15 cellular contexts compared by ENCODE assay signal in the genomic region with DNA sequence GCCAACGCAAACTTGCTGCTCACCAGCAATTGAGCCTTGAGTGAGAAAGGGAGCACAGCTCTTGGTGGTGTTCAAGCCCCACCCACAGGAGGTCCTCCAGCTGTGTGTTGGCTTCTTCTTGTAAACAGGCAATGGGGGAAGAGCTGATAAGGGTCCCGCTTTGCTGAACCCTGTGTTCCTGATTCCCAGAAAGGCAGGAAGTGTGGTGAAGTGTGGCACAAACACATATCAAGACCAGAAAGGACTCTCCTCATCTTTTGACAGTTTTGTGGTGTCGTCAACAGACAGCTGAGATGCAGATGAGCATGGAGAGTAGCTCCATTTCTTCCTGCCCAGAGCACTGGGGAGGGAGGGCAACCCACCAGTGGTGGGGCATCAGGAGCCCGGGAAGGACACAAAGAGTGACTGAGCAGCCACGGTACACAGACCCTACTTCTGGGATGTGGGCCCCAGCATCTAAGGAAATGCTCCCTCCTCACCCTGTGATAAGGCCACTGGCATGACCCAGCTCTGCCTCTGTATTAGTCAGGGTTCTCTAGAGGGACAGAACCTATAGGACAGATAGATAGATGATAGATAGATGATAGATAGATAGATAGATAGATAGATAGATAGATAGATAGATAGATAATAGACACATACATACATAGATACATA.
DNase-seq lines count a peak whose midpoint lies in the region; ATAC-seq, FAIRE-seq and TF ChIP-seq lines count a peak whose summit lies in the region.
"Had no signal": no experiment of that assay in that cellular context is flagged by ENCODE, and none has a peak within 500 bp of the region (broad histone marks: within the 10 kb centered on the region; RNA-seq: fewer than 3 reads in every experiment).

No MANE protein-coding gene starts in this region.

- H3K4me2 ChIP-seq in GM12878 (ENCODE audit: control insufficient read depth, insufficient read depth): peak overlapping the region; percentile 30; the same call in 1 of the 2 replicates

- H2AFZ ChIP-seq in GM12878 (ENCODE audit: control insufficient read depth, low read depth, low read length): peak overlapping the region; percentile 35

- ATAC-seq in GM12878: peak; percentile 49

- BruUV-seq in GM12878 (replicated peaks; lab: Mats Ljungman, UMichigan): no TSS peak

- H3K9ac ChIP-seq in GM12878 (ENCODE audit: control insufficient read depth, insufficient read depth, low read length): no peak overlapping the region
- no peak overlapping the region for H3K9ac ChIP-seq in kidney (ENCODE audit: low read length in 2 of 2)

- no peaks in the 10 kb centered on the region for H4K20me1 ChIP-seq in GM12878 (ENCODE audit: control insufficient read depth, insufficient read depth)

- peak; percentile 30; the same call in 1 of the 2 replicates for TF ChIP-seq RAD21 in GM12878 (IDR thresholded peaks at IDR 0.05; ENCODE audit: insufficient read depth, low read depth, low read length)

- H3K27ac ChIP-seq in GM12878 (ENCODE audit: control insufficient read depth, insufficient read depth): no peak overlapping the region
- H3K27ac ChIP-seq in ovary: no peak overlapping the region
- H3K27ac ChIP-seq in kidney (ENCODE audit: low read depth in 2 of 2, low read length in 2 of 2): no peak overlapping the region
- H3K27ac ChIP-seq: 22Rv1, SJSA1 had no signal

- H3K4me1 ChIP-seq in GM12878 (ENCODE audit: control insufficient read depth, insufficient read depth, low read length): peaks cover 15% of the 10 kb centered on the region
- H3K4me1 ChIP-seq in ovary (ENCODE audit: insufficient read depth): peaks cover 4% of the 10 kb centered on the region
- H3K4me1 ChIP-seq in kidney (ENCODE audit: control insufficient read depth in 1 of 2, insufficient read depth in 1 of 2, low read depth in 1 of 2, low read length in 2 of 2): no peaks in the 10 kb centered on the region

- peak overlapping the region; percentile 94 for H3K27ac Mint-ChIP-seq in T-helper 2 cell treated with Interferon-gamma antibody and Interleukin-4, amounts not matched to agents 5 μg/mL and 100 μg/mL, for 36 hours

- POLR2A ChIA-PET in GM12878 (lab: Charles Lee): interaction anchor here (0.8 to 1.5 kb wide), 3 partner anchors 17 to 34 kb away, joined by 3 to 4 read pairs (median 3); no protein-coding TSS in a partner anchor

- H3K9me3 ChIP-seq in GM12878 (replicated peaks; ENCODE audit: control insufficient read depth, insufficient read depth, low read length) (no peaks in the 10 kb centered on the region; the same call in 2 of the 3 replicates), ovary (no peaks in the 10 kb centered on the region), kidney (ENCODE audit: control insufficient read depth in 1 of 2, low read length in 2 of 2) (no peaks in the 10 kb centered on the region)
- H3K9me3 ChIP-seq: SJSA1 had no signal

- in situ Hi-C loops in GM12878 (cut with MboI): no loop called here

- H3K27me3 ChIP-seq in GM12878 (replicated peaks in 1 of 2; ENCODE audit: control insufficient read depth in 2 of 2, insufficient read depth in 2 of 2, low read length in 1 of 2): no peaks in the 10 kb centered on the region
- no peaks in the 10 kb centered on the region for H3K27me3 ChIP-seq in ovary
- H3K27me3 ChIP-seq: SJSA1 had no signal

- TF ChIP-seq CTCF in GM12878 (IDR thresholded peaks at IDR 0.05 in 2 of 3, conservative IDR thresholded peaks at IDR 0.05 in 1 of 3; ENCODE audit: control insufficient read depth in 2 of 3, extremely low read depth in 1 of 3, insufficient read depth in 1 of 3, low read depth in 3 of 3, low read length in 3 of 3): no peak
- no peak for TF ChIP-seq CTCF in ovary (IDR thresholded peaks at IDR 0.05)
- no peak for TF ChIP-seq CTCF in kidney (IDR thresholded peaks at IDR 0.05; ENCODE audit: borderline replicate concordance, extremely low read depth, insufficient read depth)

- no peaks in the 10 kb centered on the region for H3K79me2 ChIP-seq in GM12878 (ENCODE audit: control insufficient read depth, insufficient read depth, low read length)

- peaks cover 61% of the 10 kb centered on the region for H3K36me3 Mint-ChIP-seq in T-helper 2 cell treated with Interferon-gamma antibody and Interleukin-4, amounts not matched to agents 5 μg/mL and 100 μg/mL, for 36 hours (ENCODE audit: low read depth)

- H3K9me3 Mint-ChIP-seq in T-helper 2 cell treated with Interferon-gamma antibody and Interleukin-4, amounts not matched to agents 5 μg/mL and 100 μg/mL, for 36 hours: peaks cover 33% of the 10 kb centered on the region

- 11% methylated on average over 5 of the region's 5 CpGs for WGBS in GM12878 (ENCODE audit: insufficient coverage, insufficient replicate concordance, low lambda C conversion rate, missing lambda C conversion rate)
- 25 to 48% (median 39%) methylated on average over 5 of the region's 5 CpGs for WGBS in ovary, 3 donors

- SMC1A ChIA-PET in GM12878 (lab: Charles Lee; ENCODE audit: uncharacterized antibody, unreplicated experiment): interaction anchor here (0.6 to 4.6 kb wide), 7 partner anchors 9 to 132 kb away, joined by 3 to 30 read pairs (median 4); no protein-coding TSS in a partner anchor

- RAD21 ChIA-PET in GM12878 (lab: Charles Lee; ENCODE audit: unreplicated experiment): interaction anchor here (0.9 to 1.3 kb wide), 5 partner anchors 11 to 96 kb away, joined by 3 to 4 read pairs (median 4); no protein-coding TSS in a partner anchor

- H3K4me1 Mint-ChIP-seq in T-helper 2 cell treated with Interferon-gamma antibody and Interleukin-4, amounts not matched to agents 5 μg/mL and 100 μg/mL, for 36 hours (ENCODE audit: low read depth): peaks cover 82% of the 10 kb centered on the region

- DNase-seq in NK-92 treated with Interleukin-12 subunit alpha and Interleukin-12 subunit beta, amount 100 ng/mL, for 24 hours (lab: John Stamatoyannopoulos, UW): peak; percentile 37
- DNase-seq in NK-92 (lab: John Stamatoyannopoulos, UW; ENCODE audit: unreplicated experiment) (no peak), GM12878 (ENCODE audit: low read depth, low spot score) (no peak), ovary (peak; percentile 26 to 56 (median 43)), cerebellar cortex (ENCODE audit: low spot score) (no peak), NCI-H146 (lab: John Stamatoyannopoulos, UW) (no peak), kidney (no peak)
- peak; percentile 52 for DNase-seq in T-helper 2 cell treated with Interferon-gamma antibody and Interleukin-4, amounts not matched to agents 5 μg/mL and 100 μg/mL, for 36 hours (ENCODE audit: low spot score)
- DNase-seq: DMS79 treated with DMSO at 0.1 percent for 48 hours; glutamatergic neuron; stimulated activated naive CD4-positive, alpha-beta T cell treated with Interleukin-2 at 50 U/mL for 16 hours had no signal

- H3K36me3 ChIP-seq in GM12878 (ENCODE audit: control insufficient read depth in 2 of 2, insufficient read depth in 2 of 2, low read length in 1 of 2) (no peaks in the 10 kb centered on the region), ovary (no peaks in the 10 kb centered on the region), kidney (ENCODE audit: control insufficient read depth in 1 of 2, insufficient read depth in 2 of 2, low read length in 2 of 2) (no peaks in the 10 kb centered on the region)
- H3K36me3 ChIP-seq: SJSA1 had no signal

- no peak for TF ChIP-seq POLR2A in GM12878 (IDR thresholded peaks at IDR 0.05; ENCODE audit: low read depth, low read length)
- no peak for TF ChIP-seq POLR2A in ovary (IDR thresholded peaks at IDR 0.05)

- intact Hi-C loops in GM12878 (cut with micrococcal nuclease; ENCODE audit: unreplicated experiment): no loop called here
- intact Hi-C loops in ovary (cut with DNase I): no loop called here
- intact Hi-C loops in kidney (cut with DNase I): no loop called here

- H3K4me3 ChIP-seq in GM12878 (no peak overlapping the region), ovary (no peak overlapping the region), kidney (ENCODE audit: low read length in 2 of 2) (no peak overlapping the region)
- H3K4me3 ChIP-seq: SJSA1, skin epidermis had no signal

- H3K27me3 Mint-ChIP-seq in T-helper 2 cell treated with Interferon-gamma antibody and Interleukin-4, amounts not matched to agents 5 μg/mL and 100 μg/mL, for 36 hours (ENCODE audit: low read depth): no peaks in the 10 kb centered on the region

- TF ChIP-seq EP300 in GM12878 (IDR thresholded peaks at IDR 0.05; ENCODE audit: borderline replicate concordance in 1 of 2, control insufficient read depth in 1 of 2, low read depth in 2 of 2, low read length in 2 of 2) (no peak), ovary (IDR thresholded peaks at IDR 0.05) (no peak)

- CTCF ChIA-PET in GM12878 (lab: Yijun Ruan, JAX): interaction anchor here (1.4 kb wide), 1 partner anchor 19 kb away, joined by 4 read pairs; no protein-coding TSS in a partner anchor

- H3K4me3 Mint-ChIP-seq in T-helper 2 cell treated with Interferon-gamma antibody and Interleukin-4, amounts not matched to agents 5 μg/mL and 100 μg/mL, for 36 hours: peak overlapping the region; percentile 74

- FAIRE-seq in GM12878 (lab: Jason Lieb, UNC) (no peak), kidney (lab: Jason Lieb, UNC) (no peak)
- FAIRE-seq: colon had no signal

TF ChIP-seq in GM12878, 131 proteins besides CTCF, POLR2A, EP300 and RAD21:
- peak; percentile 40; the same call in 1 of the 2 replicates for TF ChIP-seq EED (IDR thresholded peaks at IDR 0.05; ENCODE audit: low read depth)
- TF ChIP-seq RUNX3 (IDR thresholded peaks at IDR 0.05; ENCODE audit: low read length): peak; percentile 44
- TF ChIP-seq YY1 (IDR thresholded peaks at IDR 0.05; ENCODE audit: low read depth, low read length): no peak
TF ChIP-seq in GM12878: peak in this region for 2.

Comparison
In these comparisons a context has a peak if more than half of its experiments do, and no peak if none do; other contexts are left out.
1. DNase-seq: peak in NK-92 treated with Interleukin-12 subunit alpha and Interleukin-12 subunit beta, amount 100 ng/mL, for 24 hours (single experiment), T-helper 2 cell treated with Interferon-gamma antibody and Interleukin-4, amounts not matched to agents 5 μg/mL and 100 μg/mL, for 36 hours (single experiment) and ovary (5 of 5); none in NK-92 (single experiment), GM12878 (single experiment), cerebellar cortex (single experiment), NCI-H146 (single experiment) and kidney (single experiment).